In the genomic region with DNA sequence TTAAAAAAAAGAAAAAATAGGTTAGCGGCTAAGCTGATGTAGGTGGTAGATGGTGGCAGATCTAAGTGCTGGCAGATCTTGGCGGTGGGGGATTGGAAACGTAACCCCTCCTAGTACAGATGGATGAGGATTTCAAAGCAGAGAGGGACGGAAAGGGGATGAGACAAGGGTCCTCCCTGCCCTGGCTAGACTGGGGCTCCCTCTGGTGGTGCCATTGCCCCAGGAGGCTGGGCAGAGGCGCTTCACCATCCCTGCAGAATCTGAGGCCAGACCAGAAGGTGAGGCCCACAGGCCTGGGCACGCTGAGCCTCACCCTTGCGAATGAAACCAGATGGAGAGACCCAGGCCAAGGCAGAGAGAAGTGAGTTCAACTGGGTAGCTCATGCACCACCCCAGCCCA, we compare ENCODE assay signal across 8 cellular contexts. TPM values are rescaled to one million over a fixed set of nuclear protein-coding genes. Genes with fewer than 3 reads are reported as not detected.
DNase-seq lines count a peak whose midpoint lies in the region; TF ChIP-seq lines count a peak whose summit lies in the region.

No MANE protein-coding gene starts in this region.

- peak; percentile 36 for DNase-seq in stimulated activated CD4-positive, alpha-beta T cell treated with anti-CD3 and anti-CD28 coated beads, Interleukin-15, amount 100 ng/mL, for 24 hours
- no peak for DNase-seq in stimulated activated CD4-positive, alpha-beta T cell treated with anti-CD3 and anti-CD28 coated beads, Interleukin-2, amount 100 ng/mL, for 24 hours
- DNase-seq in NCI-H1694 treated with DMSO at 0.1 percent for 48 hours (lab: John Stamatoyannopoulos, UW) = peak; percentile 10
- DNase-seq in endothelial cell (ENCODE audit: low spot score) = peak; percentile 54
- DNase-seq in NCI-H2029 (lab: John Stamatoyannopoulos, UW) = no peak
- DNase-seq in tibial nerve (ENCODE audit: low spot score in 2 of 2) = no peak
- no peak for DNase-seq in pons (ENCODE audit: low spot score)
- no peak for DNase-seq in COLO829 (ENCODE audit: low spot score)

- peaks cover 3% of the 10 kb centered on the region for H3K36me3 Mint-ChIP-seq in endothelial cell (ENCODE audit: low read depth, unreplicated experiment)

- H3K27ac Mint-ChIP-seq in endothelial cell (ENCODE audit: unreplicated experiment) = no peak overlapping the region

- TF ChIP-seq POLR2A in tibial nerve (IDR thresholded peaks at IDR 0.05) = no peak

- 84 to 85% methylated on average over 6 to 7 of the region's 7 CpGs for WGBS in tibial nerve, 2 donors

- no peak for TF ChIP-seq EP300 in tibial nerve (IDR thresholded peaks at IDR 0.05)

- no peaks in the 10 kb centered on the region for H3K9me3 Mint-ChIP-seq in endothelial cell (ENCODE audit: unreplicated experiment)

- H3K27me3 ChIP-seq in tibial nerve = no peaks in the 10 kb centered on the region

- H3K36me3 ChIP-seq in tibial nerve = no peaks in the 10 kb centered on the region

- TF ChIP-seq CTCF in endothelial cell (IDR thresholded peaks at IDR 0.05; ENCODE audit: unreplicated experiment) = peak; percentile 38
- no peak for TF ChIP-seq CTCF in tibial nerve (IDR thresholded peaks at IDR 0.05)

- H3K4me1 Mint-ChIP-seq in endothelial cell (ENCODE audit: unreplicated experiment) = peaks cover 23% of the 10 kb centered on the region

- H3K4me3 ChIP-seq in tibial nerve = no peak overlapping the region

- no peak overlapping the region for H3K27ac ChIP-seq in tibial nerve

- H3K4me1 ChIP-seq in tibial nerve = peaks cover 0 to 16% (median 5%) of the 10 kb centered on the region in 4 donors

- H3K9me3 ChIP-seq in tibial nerve = no peaks in the 10 kb centered on the region

- H3K4me3 Mint-ChIP-seq in endothelial cell (ENCODE audit: unreplicated experiment) = no peak overlapping the region

- H3K27me3 Mint-ChIP-seq in endothelial cell (ENCODE audit: unreplicated experiment) = peaks cover 6% of the 10 kb centered on the region

RNA-seq across cellular contexts. Expression of gene PLEKHA6, which starts 7.0 kb away (rescaled TPM):
- total RNA-seq in endothelial cell (ENCODE audit: unreplicated experiment) (3.7 TPM), tibial nerve (10 to 100 TPM in 3 of 4 donors, 1 to 10 TPM in 1; 6.6 to 13.9 (median 12.1) TPM)

RNA-seq across cellular contexts. Expression of gene PPP1R15B, which starts 44.9 kb away (rescaled TPM):
- total RNA-seq in endothelial cell (ENCODE audit: unreplicated experiment) (43.2 TPM), tibial nerve (10 to 100 TPM; 42.9 to 59.9 (median 49.2) TPM)

Comparison
In these comparisons a context has a peak if more than half of its experiments do, and no peak if none do; other contexts are left out.
1. DNase-seq: peak in stimulated activated CD4-positive, alpha-beta T cell treated with anti-CD3 and anti-CD28 coated beads, Interleukin-15, amount 100 ng/mL, for 24 hours (single experiment), NCI-H1694 treated with DMSO at 0.1 percent for 48 hours (single experiment) and endothelial cell (single experiment); none in stimulated activated CD4-positive, alpha-beta T cell treated with anti-CD3 and anti-CD28 coated beads, Interleukin-2, amount 100 ng/mL, for 24 hours (0 of 2), NCI-H2029 (single experiment), tibial nerve (0 of 2), pons (single experiment) and COLO829 (single experiment).